8 cellular contexts compared by ENCODE assay signal in genomic region chr17:32518856-32519768, GRCh38. TPM values are rescaled to one million over a fixed set of nuclear protein-coding genes. Genes with fewer than 3 reads are reported as not detected.
DNase-seq lines count a peak whose midpoint lies in the region; ATAC-seq and TF ChIP-seq lines count a peak whose summit lies in the region.

No MANE protein-coding gene starts in this region.

- in situ Hi-C loops in SK-MEL-5 (cut with HindIII; ENCODE audit: low pct_unique_long_range_greater_than_20kb, low sequenced_read_pairs) = no loop called here

- H3K27me3 ChIP-seq in BLaER1 treated with 17β-estradiol and CSF1 and Interleukin-3, amounts not matched to agents 10 nM and 100 nM = peaks cover 0 to 25% (median 0%) of the 10 kb centered on the region in 11 experiments; a peak in 6 of 22 replicates
- H3K27me3 ChIP-seq in right atrium auricular region (no peaks in the 10 kb centered on the region), skeletal muscle satellite cell (ENCODE audit: control insufficient read depth, insufficient read depth, low read length) (no peaks in the 10 kb centered on the region)

- peak overlapping the region in 6 of 11 experiments; percentile 8 to 52 (median 32); a peak in 9 of 22 replicates for H3K27ac ChIP-seq in BLaER1 treated with 17β-estradiol and CSF1 and Interleukin-3, amounts not matched to agents 10 nM and 100 nM
- H3K27ac ChIP-seq in angular gyrus (ENCODE audit: low read depth, low read length) (peak overlapping the region; percentile 81), right atrium auricular region (peak overlapping the region in 1 of 2 donors; percentile 6)

- H3K4me1 ChIP-seq in BLaER1 treated with 17β-estradiol and CSF1 and Interleukin-3, amounts not matched to agents 10 nM and 100 nM = peaks cover 53 to 94% (median 88%) of the 10 kb centered on the region in 10 experiments
- H3K4me1 ChIP-seq in right atrium auricular region (peaks cover 0 to 36% of the 10 kb centered on the region in 2 donors), skeletal muscle satellite cell (ENCODE audit: control insufficient read depth, insufficient read depth, low read length) (peaks cover 15% of the 10 kb centered on the region)

- peak overlapping the region; percentile 1 to 70 (median 55); a peak in 19 of 22 replicates for H3K9ac ChIP-seq in BLaER1 treated with 17β-estradiol and CSF1 and Interleukin-3, amounts not matched to agents 10 nM and 100 nM
- H3K9ac ChIP-seq in skeletal muscle satellite cell (ENCODE audit: low read depth, low read length) = peak overlapping the region; percentile 51

- peaks cover 0 to 9% (median 0%) of the 10 kb centered on the region in 11 experiments; a peak in 2 of 22 replicates for H4K20me1 ChIP-seq in BLaER1 treated with 17β-estradiol and CSF1 and Interleukin-3, amounts not matched to agents 10 nM and 100 nM

- no peaks in the 10 kb centered on the region for H3K36me3 ChIP-seq in BLaER1 treated with 17β-estradiol and CSF1 and Interleukin-3, amounts not matched to agents 10 nM and 100 nM
- H3K36me3 ChIP-seq in right atrium auricular region (no peaks in the 10 kb centered on the region), skeletal muscle satellite cell (ENCODE audit: insufficient read depth, low read length) (no peaks in the 10 kb centered on the region)

- H3K9me3 ChIP-seq in BLaER1 treated with 17β-estradiol and CSF1 and Interleukin-3, amounts not matched to agents 10 nM and 100 nM (replicated peaks in 1 of 11) = no peaks in the 10 kb centered on the region
- no peaks in the 10 kb centered on the region for H3K9me3 ChIP-seq in right atrium auricular region
- H3K9me3 ChIP-seq in skeletal muscle satellite cell (replicated peaks; ENCODE audit: low read length) = no peaks in the 10 kb centered on the region

- no peak for ATAC-seq in HG02852 (IDR thresholded peaks at IDR 0.05; ENCODE audit: unreplicated experiment)
- no peak for ATAC-seq in GM21786 (IDR thresholded peaks at IDR 0.05; ENCODE audit: unreplicated experiment)

- peak overlapping the region; percentile 42 to 70 (median 60) for H3K4me3 ChIP-seq in BLaER1 treated with 17β-estradiol and CSF1 and Interleukin-3, amounts not matched to agents 10 nM and 100 nM
- peak overlapping the region; percentile 30 to 60 for H3K4me3 ChIP-seq in right atrium auricular region
- H3K4me3 ChIP-seq in skeletal muscle satellite cell (ENCODE audit: low read length) = peak overlapping the region; percentile 64

- no peak for TF ChIP-seq CTCF in right atrium auricular region (IDR thresholded peaks at IDR 0.05)

- H3K4me2 ChIP-seq in BLaER1 treated with 17β-estradiol and CSF1 and Interleukin-3, amounts not matched to agents 10 nM and 100 nM = peak overlapping the region; percentile 70 to 95 (median 90)
- H3K4me2 ChIP-seq in skeletal muscle satellite cell (ENCODE audit: low read length) = peak overlapping the region; percentile 76

- DNase-seq in HT1080 (ENCODE audit: low read depth) (peak; percentile 30), SK-MEL-5 (ENCODE audit: low read depth, low spot score) (peak; percentile 56), right atrium auricular region (ENCODE audit: low spot score) (no peak)

RNA-seq across cellular contexts. Expression of gene CDK5R1, which starts 32.3 kb away (rescaled TPM):
- total RNA-seq in HT1080 (2014; rRNA removed; shearing (Covaris generic)) = 2.8 and 3.5 TPM in 2 replicates
- 2.0 and 2.4 TPM in 2 replicates for polyA plus RNA-seq in HT1080 (2015; cell fraction: cytosol; rRNA removed)
- polyA plus RNA-seq in HT1080 (2015; cell fraction: nucleus; rRNA removed) = 2.8 and 3.2 TPM in 2 replicates
- 18.0 and 20.0 TPM in 2 replicates for total RNA-seq in SK-MEL-5 (2014; rRNA removed; shearing (Covaris generic))
- 19.6 and 26.1 TPM in 2 replicates for polyA plus RNA-seq in SK-MEL-5 (2015; cell fraction: cytosol; rRNA removed)
- polyA plus RNA-seq in SK-MEL-5 (2015; cell fraction: nucleus; rRNA removed) = 20.8 and 29.0 TPM in 2 replicates
- 1 to 10 TPM in 1 of 2 donors, under 1 TPM in 1; 0.75 to 1.0 TPM for total RNA-seq in right atrium auricular region
- 0.25 and 1.5 TPM in 2 replicates for total RNA-seq in skeletal muscle satellite cell (2012; rRNA removed)
